8 cellular contexts compared by ENCODE assay signal in genomic region chr19:29873024-29873800, GRCh38.
A peak's percentile ranks its signal among the peaks of the same experiment; 100 is the strongest.
DNase-seq lines count a peak whose midpoint lies in the region; ATAC-seq, FAIRE-seq and TF ChIP-seq lines count a peak whose summit lies in the region.

No MANE protein-coding gene starts in this region.

- H3K36me3 Mint-ChIP-seq in activated T-helper 17 cell treated with anti-CD3 and anti-CD28 coated beads, Interleukin-2, amount 50 U/mL, for 72 hours (ENCODE audit: low read depth) = no peaks in the 10 kb centered on the region

- no peak for TF ChIP-seq POLR2A in gastroesophageal sphincter (IDR thresholded peaks at IDR 0.05)

- FAIRE-seq in pancreas (lab: Jason Lieb, UNC) = no peak

- no peak overlapping the region for H3K27ac Mint-ChIP-seq in activated T-helper 17 cell treated with anti-CD3 and anti-CD28 coated beads, Interleukin-2, amount 50 U/mL, for 72 hours

- H3K9me2 ChIP-seq in DOHH2 (replicated peaks; ENCODE audit: control insufficient read depth, low read length) (no peaks in the 10 kb centered on the region), PC-9 (ENCODE audit: insufficient read depth) (no peaks in the 10 kb centered on the region)

- peak overlapping the region; percentile 70 for H2AFZ ChIP-seq in PC-9

- H3K4me3 ChIP-seq in DOHH2 (ENCODE audit: low read length) (peak overlapping the region; percentile 52), PC-9 (peak overlapping the region; percentile 57; the same call in 1 of the 2 replicates), gastroesophageal sphincter (peak overlapping the region; percentile 4 to 55), pancreas (peak overlapping the region; percentile 18 to 54 (median 31)), tibial artery (peak overlapping the region; percentile 12 to 42)

- no peaks in the 10 kb centered on the region for H3K9me3 Mint-ChIP-seq in activated T-helper 17 cell treated with anti-CD3 and anti-CD28 coated beads, Interleukin-2, amount 50 U/mL, for 72 hours

- no peaks in the 10 kb centered on the region for H4K20me1 ChIP-seq in DOHH2 (ENCODE audit: control insufficient read depth, insufficient read depth, low read depth, low read length)
- H4K20me1 ChIP-seq in PC-9 (ENCODE audit: insufficient read depth) = no peaks in the 10 kb centered on the region

- H3K27me3 ChIP-seq in DOHH2 (ENCODE audit: control insufficient read depth, low read length) (peaks cover 3% of the 10 kb centered on the region; the same call in 1 of the 2 replicates), PC-9 (ENCODE audit: insufficient read depth, low read depth) (no peaks in the 10 kb centered on the region), gastroesophageal sphincter (peaks cover 55% of the 10 kb centered on the region), pancreas (peaks cover 0 to 4% (median 0%) of the 10 kb centered on the region in 4 donors), tibial artery (peaks cover 3 to 54% of the 10 kb centered on the region in 2 donors)

- H3K36me3 ChIP-seq in DOHH2 (ENCODE audit: control insufficient read depth, low read length) (no peaks in the 10 kb centered on the region), PC-9 (ENCODE audit: low read depth) (no peaks in the 10 kb centered on the region), gastroesophageal sphincter (no peaks in the 10 kb centered on the region), pancreas (no peaks in the 10 kb centered on the region), tibial artery (no peaks in the 10 kb centered on the region)

- peaks cover 4% of the 10 kb centered on the region for H3K4me1 ChIP-seq in DOHH2 (ENCODE audit: control insufficient read depth, low read length)
- peaks cover 17% of the 10 kb centered on the region for H3K4me1 ChIP-seq in PC-9 (replicated peaks; ENCODE audit: insufficient read depth)
- H3K4me1 ChIP-seq in gastroesophageal sphincter = peaks cover 0 to 38% (median 14%) of the 10 kb centered on the region in 3 donors
- H3K4me1 ChIP-seq in pancreas = peaks cover 0 to 4% (median 2%) of the 10 kb centered on the region in 3 donors
- H3K4me1 ChIP-seq in tibial artery = peaks cover 4 to 23% (median 13%) of the 10 kb centered on the region in 4 donors

- CTCF ChIA-PET in PC-9 (lab: Charles Lee) = interaction anchor here (0.5 to 2.0 kb wide), 4 partner anchors 15 to 143 kb away, joined by 3 to 17 read pairs (median 4); no protein-coding TSS in a partner anchor

- H3K9me3 ChIP-seq in DOHH2 (ENCODE audit: control insufficient read depth, insufficient read depth, low read length) (no peaks in the 10 kb centered on the region), PC-9 (ENCODE audit: insufficient read depth, low read depth) (no peaks in the 10 kb centered on the region), gastroesophageal sphincter (peaks cover 0 to 4% (median 0%) of the 10 kb centered on the region in 3 donors), pancreas (no peaks in the 10 kb centered on the region), tibial artery (peaks cover 0 to 7% (median 0%) of the 10 kb centered on the region in 3 donors)

- H3K4me2 ChIP-seq in DOHH2 (ENCODE audit: low read length) (peak overlapping the region; percentile 73), PC-9 (peak overlapping the region; percentile 84)

- H3K4me1 Mint-ChIP-seq in activated T-helper 17 cell treated with anti-CD3 and anti-CD28 coated beads, Interleukin-2, amount 50 U/mL, for 72 hours = no peaks in the 10 kb centered on the region

- H3K27ac ChIP-seq in DOHH2 (ENCODE audit: low read depth, low read length) = no peak overlapping the region
- no peak overlapping the region for H3K27ac ChIP-seq in PC-9
- no peak overlapping the region for H3K27ac ChIP-seq in gastroesophageal sphincter
- H3K27ac ChIP-seq in pancreas = no peak overlapping the region
- no peak overlapping the region for H3K27ac ChIP-seq in tibial artery

- intact Hi-C loops in PC-9 (cut with micrococcal nuclease; ENCODE audit: unreplicated experiment) = loop anchor here (1.0 kb wide), 2 partner anchors 102 to 143 kb away; no protein-coding TSS in a partner anchor
- intact Hi-C loops in pancreas (cut with DNase I) = loop anchor here (5.0 to 10.0 kb wide), 3 partner anchors 106 to 138 kb away; no protein-coding TSS in a partner anchor
- intact Hi-C loops in tibial artery (cut with DNase I; ENCODE audit: low total_unique reads) = loop anchor here (5.0 to 10.0 kb wide), 2 partner anchors 111 to 138 kb away; no protein-coding TSS in a partner anchor

- no TSS peak for BruUV-seq in PC-9 (replicated peaks; lab: Mats Ljungman, UMichigan)

- peaks cover 18% of the 10 kb centered on the region for H3K27me3 Mint-ChIP-seq in activated T-helper 17 cell treated with anti-CD3 and anti-CD28 coated beads, Interleukin-2, amount 50 U/mL, for 72 hours

- H3F3A ChIP-seq in DOHH2 (ENCODE audit: control insufficient read depth, insufficient read depth) (no peaks in the 10 kb centered on the region), PC-9 (ENCODE audit: insufficient read depth, low read depth) (peaks cover 10% of the 10 kb centered on the region; the same call in 1 of the 2 replicates)

- WGBS in gastroesophageal sphincter (ENCODE audit: low coverage in 1 of 2), 2 donors = 20% methylated on average over 1 of the region's 77 CpGs; no CpG with 5 or more reads in 1 of the 2 donors
- WGBS in pancreas, 2 donors = 3% methylated on average over 51 to 77 of the region's 77 CpGs

- no peak for TF ChIP-seq EP300 in gastroesophageal sphincter (IDR thresholded peaks at IDR 0.05)

- DNase-seq in PC-9 = peak in 1 of 2 experiments; percentile 34
- DNase-seq in pancreas = peak; percentile 11 to 88 (median 57)
- no peak for DNase-seq in tibial artery

- POLR2A ChIA-PET in PC-9 (lab: Charles Lee; ENCODE audit: unreplicated experiment) = no interaction called here

- TF ChIP-seq CTCF in DOHH2 (IDR thresholded peaks at IDR 0.05; ENCODE audit: low read depth, low read length, poor library complexity, severe bottlenecking) (peak; percentile 74), PC-9 (conservative IDR thresholded peaks at IDR 0.05) (peak; percentile 79), gastroesophageal sphincter (IDR thresholded peaks at IDR 0.05) (peak in 3 of 4 experiments; percentile 71 to 96 (median 74)), pancreas (IDR thresholded peaks at IDR 0.05) (peak; percentile 74 to 87 (median 79)), tibial artery (IDR thresholded peaks at IDR 0.05) (peak; percentile 74 to 82)

- no peaks in the 10 kb centered on the region for H3K79me2 ChIP-seq in DOHH2 (ENCODE audit: control insufficient read depth, low read length)
- no peaks in the 10 kb centered on the region for H3K79me2 ChIP-seq in PC-9 (ENCODE audit: low read depth)

- ATAC-seq in HG02623 (IDR thresholded peaks at IDR 0.05; ENCODE audit: unreplicated experiment) (peak; percentile 58), gastroesophageal sphincter (peak; percentile 56), pancreas (peak; percentile 87 to 93 (median 88)), GM19452 (IDR thresholded peaks at IDR 0.05; ENCODE audit: unreplicated experiment) (no peak)
- ATAC-seq in activated T-helper 17 cell treated with anti-CD3 and anti-CD28 coated beads, Interleukin-2, amount 50 U/mL, for 72 hours (replicated peaks) = peak; percentile 83

- H3K4me3 Mint-ChIP-seq in activated T-helper 17 cell treated with anti-CD3 and anti-CD28 coated beads, Interleukin-2, amount 50 U/mL, for 72 hours = peak overlapping the region; percentile 53

Comparison
In these comparisons a context has a peak if more than half of its experiments do, and no peak if none do; other contexts are left out.
1. DNase-seq: peak in pancreas (6 of 6); none in tibial artery (0 of 2).
2. Peak in every context shown above with its lines, with median percentiles within 50 percentile points of each other: H3K4me3 ChIP-seq and CTCF ChIP-seq.